Comparison of ENCODE assay signal across 8 cellular contexts in genomic region chr14:102775855-102776760, GRCh38. TPM values are rescaled to one million over a fixed set of nuclear protein-coding genes. Genes with fewer than 3 reads are reported as not detected.
DNase-seq lines count a peak whose midpoint lies in the region; ATAC-seq, FAIRE-seq and TF ChIP-seq lines count a peak whose summit lies in the region.

No MANE protein-coding gene starts in this region.

- peak overlapping the region in 9 of 10 donors; percentile 5 to 79 (median 72) for H3K27ac ChIP-seq in heart right ventricle

- ATAC-seq in heart right ventricle (peak in 6 of 8 donors; percentile 38 to 58 (median 44)), HG02938 (IDR thresholded peaks at IDR 0.05; ENCODE audit: unreplicated experiment) (no peak)

- 89 to 90% methylated on average over 22 of the region's 22 CpGs for WGBS in heart right ventricle, 2 donors

- peaks cover 0 to 50% (median 16%) of the 10 kb centered on the region in 9 donors for H3K4me1 ChIP-seq in heart right ventricle

- intact Hi-C loops in heart right ventricle (cut with DNase I) (loop anchor here in 6 of 10 donors (5.0 to 10.0 kb wide), 2 partner anchors 139 to 141 kb away; no protein-coding TSS in a partner anchor), posterior vena cava (cut with DNase I) (loop anchor here in 1 of 2 donors (2.0 to 10.0 kb wide), 3 partner anchors 57 to 1471 kb away; no protein-coding TSS in a partner anchor)

- DNase-seq in AG10803 (ENCODE audit: low read depth) (peak; percentile 69), H54 (ENCODE audit: insufficient read length, low spot score) (peak; percentile 78), heart right ventricle (peak in 1 of 2 donors; percentile 16), skeletal muscle cell (ENCODE audit: low read depth) (peak; percentile 44), HuH-7.5 (ENCODE audit: low spot score) (no peak), posterior vena cava (ENCODE audit: low spot score) (no peak)
- DNase-seq in activated T-cell treated with anti-CD3 and anti-CD28 coated beads, Interleukin-2, amount 50 U/mL, for 48 hours = peak; percentile 47 to 55

- H3K27me3 ChIP-seq in heart right ventricle = peaks cover 0 to 1% (median 0%) of the 10 kb centered on the region in 7 donors

- peak; percentile 88 for FAIRE-seq in H54 (lab: Jason Lieb, UNC)

- no peaks in the 10 kb centered on the region for H3K9me3 ChIP-seq in heart right ventricle

- H3K4me3 ChIP-seq in AG10803 (ENCODE audit: low read length) = no peak overlapping the region
- H3K4me3 ChIP-seq in heart right ventricle = peak overlapping the region in 4 of 10 donors; percentile 12 to 39 (median 38)
- H3K4me3 ChIP-seq in skeletal muscle cell (ENCODE audit: low read depth, low read length) = no peak overlapping the region

- TF ChIP-seq POLR2A in H54 (IDR thresholded peaks at IDR 0.05; ENCODE audit: low read depth, low read length) = no peak

- TF ChIP-seq CTCF in AG10803 (conservative IDR thresholded peaks at IDR 0.05; ENCODE audit: low read length) (no peak), heart right ventricle (IDR thresholded peaks at IDR 0.05) (no peak)

- H3K36me3 ChIP-seq in heart right ventricle = no peaks in the 10 kb centered on the region

RNA-seq across cellular contexts. Expression of gene TRAF3, which starts 1.1 kb away (rescaled TPM):
- total RNA-seq in heart right ventricle (10 to 100 TPM in 7 of 10 donors, 1 to 10 TPM in 3; 8.4 to 15.6 (median 10.9) TPM), posterior vena cava (10 to 100 TPM; 17.8 to 28.0 TPM)
- 1 to 10 TPM; 2.3 to 2.7 TPM for polyA plus RNA-seq in heart right ventricle

Comparison
In these comparisons a context has a peak if more than half of its experiments do, and no peak if none do; other contexts are left out.
1. DNase-seq: peak in AG10803 (single experiment), H54 (single experiment), activated T-cell treated with anti-CD3 and anti-CD28 coated beads, Interleukin-2, amount 50 U/mL, for 48 hours (2 of 2) and skeletal muscle cell (single experiment); none in HuH-7.5 (single experiment) and posterior vena cava (single experiment).